13 cellular contexts compared by ENCODE assay signal in the genomic region with DNA sequence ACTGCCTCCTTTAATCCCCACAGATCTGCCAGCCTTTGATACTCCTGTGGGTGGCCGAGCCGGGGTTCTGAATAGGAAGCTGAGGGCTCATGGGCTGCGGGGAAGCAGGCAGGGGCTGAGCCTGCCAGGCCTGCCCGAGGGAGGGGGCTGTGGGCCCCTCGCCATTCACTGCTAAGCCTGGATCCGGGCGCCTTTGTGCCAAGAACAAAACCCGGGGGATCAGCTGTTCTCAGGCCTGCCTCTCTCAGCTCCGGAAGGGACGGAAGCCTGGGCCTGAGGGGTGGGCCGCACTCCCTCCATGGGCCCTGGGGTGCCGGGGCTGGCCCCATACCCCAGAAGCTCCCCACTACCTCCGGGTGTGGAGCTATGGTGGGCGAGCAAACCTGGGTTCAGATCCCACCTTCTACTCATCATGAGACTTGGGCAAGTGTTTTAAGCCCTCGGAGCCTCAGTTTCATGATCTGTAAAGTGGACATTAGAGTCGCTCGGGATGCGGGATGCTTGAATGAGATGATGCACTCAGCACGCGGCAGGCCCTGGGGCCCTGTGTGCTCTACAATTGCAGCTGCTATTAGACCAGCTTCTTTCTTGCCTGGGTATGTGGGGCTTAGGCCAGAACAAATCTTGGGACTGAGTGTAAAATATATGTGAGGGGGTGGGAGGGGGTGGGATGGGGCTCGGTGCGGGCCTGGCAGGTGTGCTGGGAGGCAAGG. TPM values are rescaled to one million over a fixed set of nuclear protein-coding genes. Genes with fewer than 3 reads are reported as not detected.
A peak's percentile ranks its signal among the peaks of the same experiment; 100 is the strongest.
DNase-seq lines count a peak whose midpoint lies in the region; ATAC-seq and TF ChIP-seq lines count a peak whose summit lies in the region.
"Had no signal": no experiment of that assay in that cellular context is flagged by ENCODE, and none has a peak within 500 bp of the region (broad histone marks: within the 10 kb centered on the region; RNA-seq: fewer than 3 reads in every experiment).

No MANE protein-coding gene starts in this region.

- H3K9me3 ChIP-seq in SK-N-SH (no peaks in the 10 kb centered on the region), parathyroid adenoma (ENCODE audit: control insufficient read depth, low read length) (no peaks in the 10 kb centered on the region)
- H3K9me3 ChIP-seq: MG63 had no signal

- TF ChIP-seq EP300 in SK-N-SH (IDR thresholded peaks at IDR 0.05; ENCODE audit: borderline replicate concordance in 1 of 2, low read depth in 1 of 2, low read length in 1 of 2) = no peak

- in situ Hi-C loops in G401 (cut with HindIII; ENCODE audit: low sequenced_read_pairs) = no loop called here

- WGBS in SK-N-SH (ENCODE audit: low lambda C conversion rate) = 64% methylated on average over 12 of the region's 22 CpGs

- H3K36me3 Mint-ChIP-seq in T-cell = no peaks in the 10 kb centered on the region
- H3K36me3 Mint-ChIP-seq in activated naive CD4-positive, alpha-beta T cell treated with anti-CD3 and anti-CD28 coated beads for 36 hours (ENCODE audit: low read depth) = no peaks in the 10 kb centered on the region
- H3K36me3 Mint-ChIP-seq: activated naive CD8-positive, alpha-beta T cell; stimulated activated memory B cell treated with anti-CD40 and anti-IgM and Interleukin-4, amounts not matched to agents 10 μg/mL and 1 μg/mL and 100 μg/mL, for 72 hours had no signal

- DNase-seq in SK-N-SH (peak; percentile 53), fibroblast of peridontal ligament (ENCODE audit: extremely low read depth) (peak; percentile 26), G401 (ENCODE audit: low spot score) (no peak), T-cell (no peak)
- no peak for DNase-seq in activated CD8-positive, alpha-beta memory T cell treated with anti-CD3 and anti-CD28 coated beads, Interleukin-2, amount 50 U/mL, for 48 hours
- DNase-seq in activated naive CD4-positive, alpha-beta T cell treated with anti-CD3 and anti-CD28 coated beads for 36 hours = no peak
- DNase-seq: GF-D8, NCI-H510A had no signal

- TF ChIP-seq CTCF in 22Rv1 (IDR thresholded peaks at IDR 0.05) = no peak
- TF ChIP-seq CTCF in SK-N-SH (IDR thresholded peaks at IDR 0.05) = no peak
- no peak for TF ChIP-seq CTCF in parathyroid adenoma (IDR thresholded peaks at IDR 0.05)

- H4K20me1 ChIP-seq in SK-N-SH (ENCODE audit: insufficient read depth) = no peaks in the 10 kb centered on the region

- no peak overlapping the region for H3K4me3 Mint-ChIP-seq in T-cell
- no peak overlapping the region for H3K4me3 Mint-ChIP-seq in activated naive CD4-positive, alpha-beta T cell treated with anti-CD3 and anti-CD28 coated beads for 36 hours
- H3K4me3 Mint-ChIP-seq: activated naive CD8-positive, alpha-beta T cell; stimulated activated memory B cell treated with anti-CD40 and anti-IgM and Interleukin-4, amounts not matched to agents 10 μg/mL and 1 μg/mL and 100 μg/mL, for 72 hours had no signal

- intact Hi-C loops in activated naive CD4-positive, alpha-beta T cell treated with anti-CD3 and anti-CD28 coated beads for 36 hours (cut with micrococcal nuclease) = no loop called here

- no peaks in the 10 kb centered on the region for H3K27me3 ChIP-seq in SK-N-SH (ENCODE audit: insufficient read depth)
- no peaks in the 10 kb centered on the region for H3K27me3 ChIP-seq in parathyroid adenoma (ENCODE audit: control insufficient read depth, insufficient read depth, low read length)
- H3K27me3 ChIP-seq: MG63 had no signal

- H3K36me3 ChIP-seq in SK-N-SH (replicated peaks in 1 of 2; ENCODE audit: control insufficient read depth in 1 of 2, insufficient read depth in 2 of 2, low read length in 1 of 2) = no peaks in the 10 kb centered on the region
- H3K36me3 ChIP-seq in parathyroid adenoma (ENCODE audit: control insufficient read depth, insufficient read depth, low read length) = no peaks in the 10 kb centered on the region
- H3K36me3 ChIP-seq: MG63 had no signal

- CTCF ChIA-PET in SK-N-SH (lab: Yijun Ruan, JAX) (interaction anchor here (1.1 to 2.4 kb wide), 8 partner anchors 10 to 119 kb away, joined by 3 to 9 read pairs (median 7); partner anchors contain the start of genes EPHA2 and FAM131C), T-cell (lab: Charles Lee) (interaction anchor here in 1 of 2 donors (0.6 kb wide), 1 partner anchor 11 kb away, joined by 5 read pairs; no protein-coding TSS in a partner anchor)
- CTCF ChIA-PET in activated naive CD4-positive, alpha-beta T cell treated with anti-CD3 and anti-CD28 coated beads for 36 hours (lab: Charles Lee) = interaction anchor here (0.6 kb wide), 1 partner anchor 61 kb away, joined by 5 read pairs; no protein-coding TSS in a partner anchor

- H3K4me2 ChIP-seq in SK-N-SH (peak overlapping the region; percentile 76; the same call in 1 of the 2 replicates), parathyroid adenoma (ENCODE audit: low read length) (no peak overlapping the region)

- H3K9me2 ChIP-seq in SK-N-SH = no peaks in the 10 kb centered on the region

- H3K4me1 Mint-ChIP-seq in T-cell = peaks cover 0 to 4% (median 0%) of the 10 kb centered on the region in 3 donors
- H3K4me1 Mint-ChIP-seq in activated naive CD4-positive, alpha-beta T cell treated with anti-CD3 and anti-CD28 coated beads for 36 hours (ENCODE audit: low read depth) = no peaks in the 10 kb centered on the region

- H3K27me3 Mint-ChIP-seq in T-cell = peaks cover 0 to 11% of the 10 kb centered on the region in 2 donors
- H3K27me3 Mint-ChIP-seq in activated naive CD4-positive, alpha-beta T cell treated with anti-CD3 and anti-CD28 coated beads for 36 hours (ENCODE audit: low read depth) = no peaks in the 10 kb centered on the region
- H3K27me3 Mint-ChIP-seq: activated naive CD8-positive, alpha-beta T cell had no signal

- H3K4me3 ChIP-seq in SK-N-SH (ENCODE audit: low read depth in 2 of 2, low read length in 1 of 2) (no peak overlapping the region), parathyroid adenoma (ENCODE audit: low read depth, low read length) (no peak overlapping the region)
- H3K4me3 ChIP-seq: MG63 had no signal

- H3F3A ChIP-seq in SK-N-SH (replicated peaks; ENCODE audit: insufficient read depth) = peaks cover 17% of the 10 kb centered on the region

- H3K27ac Mint-ChIP-seq in T-cell = no peak overlapping the region
- no peak overlapping the region for H3K27ac Mint-ChIP-seq in activated naive CD4-positive, alpha-beta T cell treated with anti-CD3 and anti-CD28 coated beads for 36 hours
- H3K27ac Mint-ChIP-seq: activated naive CD8-positive, alpha-beta T cell; stimulated activated memory B cell treated with anti-CD40 and anti-IgM and Interleukin-4, amounts not matched to agents 10 μg/mL and 1 μg/mL and 100 μg/mL, for 72 hours had no signal

- peaks cover 32 to 38% of the 10 kb centered on the region in 2 experiments; a peak in 3 of 4 replicates for H3K4me1 ChIP-seq in SK-N-SH (ENCODE audit: control insufficient read depth in 1 of 2, insufficient read depth in 2 of 2, low read depth in 1 of 2, low read length in 1 of 2)
- peaks cover 13% of the 10 kb centered on the region for H3K4me1 ChIP-seq in parathyroid adenoma

- POLR2A ChIA-PET in SK-N-SH (lab: Yijun Ruan, JAX) (interaction anchor here (1.3 kb wide), 1 partner anchor 15 kb away, joined by 3 read pairs; no protein-coding TSS in a partner anchor), T-cell (lab: Charles Lee) (no interaction called here)

- H3K27ac ChIP-seq in 22Rv1 (peak overlapping the region; percentile 67), SK-N-SH (ENCODE audit: low read depth in 2 of 2, low read length in 1 of 2) (peak overlapping the region; percentile 87 to 90), parathyroid adenoma (no peak overlapping the region)

- ATAC-seq in T-cell (replicated peaks in 1 of 4) = no peak
- ATAC-seq: stimulated activated memory B cell treated with anti-CD40 and anti-IgM and Interleukin-4, amounts not matched to agents 10 μg/mL and 1 μg/mL and 100 μg/mL, for 72 hours had no signal

- H2AFZ ChIP-seq in SK-N-SH (ENCODE audit: low read depth) (no peak overlapping the region), parathyroid adenoma (peak overlapping the region; percentile 81)

- no peaks in the 10 kb centered on the region for H3K9me3 Mint-ChIP-seq in T-cell
- H3K9me3 Mint-ChIP-seq in activated naive CD4-positive, alpha-beta T cell treated with anti-CD3 and anti-CD28 coated beads for 36 hours = no peaks in the 10 kb centered on the region
- H3K9me3 Mint-ChIP-seq: stimulated activated memory B cell treated with anti-CD40 and anti-IgM and Interleukin-4, amounts not matched to agents 10 μg/mL and 1 μg/mL and 100 μg/mL, for 72 hours had no signal

- no peaks in the 10 kb centered on the region for H3K79me2 ChIP-seq in SK-N-SH (ENCODE audit: insufficient read depth)
- no peaks in the 10 kb centered on the region for H3K79me2 ChIP-seq in parathyroid adenoma

- no peak overlapping the region for H3K9ac ChIP-seq in SK-N-SH
- H3K9ac ChIP-seq in parathyroid adenoma = no peak overlapping the region

- no peak for TF ChIP-seq RAD21 in SK-N-SH (IDR thresholded peaks at IDR 0.05; ENCODE audit: low read length)

TF ChIP-seq in SK-N-SH, 30 proteins besides CTCF, POLR2A, EP300 and RAD21 (continues in another document):
- TF ChIP-seq FOSL2 (IDR thresholded peaks at IDR 0.05; ENCODE audit: borderline replicate concordance, low read depth) (no peak), SMC3 (IDR thresholded peaks at IDR 0.05; ENCODE audit: low read depth, low read length) (no peak), FOXJ3 (CRISPR knock-in tag; IDR thresholded peaks at IDR 0.05) (no peak)
- TF ChIP-seq, protein P1, sequence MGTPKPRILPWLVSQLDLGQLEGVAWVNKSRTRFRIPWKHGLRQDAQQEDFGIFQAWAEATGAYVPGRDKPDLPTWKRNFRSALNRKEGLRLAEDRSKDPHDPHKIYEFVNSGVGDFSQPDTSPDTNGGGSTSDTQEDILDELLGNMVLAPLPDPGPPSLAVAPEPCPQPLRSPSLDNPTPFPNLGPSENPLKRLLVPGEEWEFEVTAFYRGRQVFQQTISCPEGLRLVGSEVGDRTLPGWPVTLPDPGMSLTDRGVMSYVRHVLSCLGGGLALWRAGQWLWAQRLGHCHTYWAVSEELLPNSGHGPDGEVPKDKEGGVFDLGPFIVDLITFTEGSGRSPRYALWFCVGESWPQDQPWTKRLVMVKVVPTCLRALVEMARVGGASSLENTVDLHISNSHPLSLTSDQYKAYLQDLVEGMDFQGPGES (IDR thresholded peaks at IDR 0.05; ENCODE audit: low read depth, low read length) = no peak

RNA-seq across cellular contexts. Expression of gene EPHA2, which starts 19.2 kb away (rescaled TPM):
- 82.2 and 126 TPM in 2 replicates for polyA plus RNA-seq in SK-N-SH (2012; rRNA removed)
- 47.2 and 71.1 TPM in 2 replicates for polyA plus RNA-seq in SK-N-SH (2012; cell fraction: cytosol; rRNA removed)
- polyA plus RNA-seq in SK-N-SH (2012; cell fraction: nucleus; rRNA removed) = 164 and 170 TPM in 2 replicates
- 33.5 and 45.6 TPM in 2 replicates for total RNA-seq in G401 (2014; rRNA removed; shearing (Covaris generic))
- under 1 TPM in 4 of 5 donors, not detected in 1; 0.19 to 0.66 (median 0.41) TPM for total RNA-seq in T-cell
- total RNA-seq in activated naive CD4-positive, alpha-beta T cell treated with anti-CD3 and anti-CD28 coated beads for 36 hours = under 1 TPM; 0.29 to 0.54 TPM

RNA-seq across cellular contexts. Expression of gene ARHGEF19, which starts 37.4 kb away (rescaled TPM):
- polyA plus RNA-seq in SK-N-SH (2012; rRNA removed) = 11.5 and 11.8 TPM in 2 replicates
- 3.7 and 6.1 TPM in 2 replicates for polyA plus RNA-seq in SK-N-SH (2012; cell fraction: cytosol; rRNA removed)
- 29.3 and 39.8 TPM in 2 replicates for polyA plus RNA-seq in SK-N-SH (2012; cell fraction: nucleus; rRNA removed)
- total RNA-seq in G401 (2014; rRNA removed; shearing (Covaris generic)) = 4.7 and 7.4 TPM in 2 replicates
- 10 to 100 TPM in 3 of 5 donors, 1 to 10 TPM in 2; 7.0 to 17.6 (median 12.3) TPM for total RNA-seq in T-cell
- total RNA-seq in activated naive CD4-positive, alpha-beta T cell treated with anti-CD3 and anti-CD28 coated beads for 36 hours = 1 to 10 TPM; 5.3 to 5.9 TPM

Comparison
In these comparisons a context has a peak if more than half of its experiments do, and no peak if none do; other contexts are left out.
1. DNase-seq: peak in SK-N-SH (single experiment) and fibroblast of peridontal ligament (single experiment); none in activated CD8-positive, alpha-beta memory T cell treated with anti-CD3 and anti-CD28 coated beads, Interleukin-2, amount 50 U/mL, for 48 hours (single experiment), G401 (single experiment), T-cell (0 of 34) and activated naive CD4-positive, alpha-beta T cell treated with anti-CD3 and anti-CD28 coated beads for 36 hours (single experiment).
2. RNA of gene EPHA2, which starts 19.2 kb away (total RNA-seq): 33.5 to 45.6 TPM in G401; 0.29 to 0.54 TPM in activated naive CD4-positive, alpha-beta T cell treated with anti-CD3 and anti-CD28 coated beads for 36 hours and 0.19 to 0.66 TPM in T-cell; every median in the first group is over 10 times any median in the second.